In genomic region chr13:90769387-90769786, GRCh38 we compare ENCODE assay signal across 21 cellular contexts.
DNase-seq lines count a peak whose midpoint lies in the region; ATAC-seq and TF ChIP-seq lines count a peak whose summit lies in the region.
"Had no signal": no experiment of that assay in that cellular context is flagged by ENCODE, and none has a peak within 500 bp of the region (broad histone marks: within the 10 kb centered on the region; RNA-seq: fewer than 3 reads in every experiment).

No MANE protein-coding gene starts in this region.

- TF ChIP-seq CTCF in endodermal cell (conservative IDR thresholded peaks at IDR 0.05) (no peak), foreskin keratinocyte (conservative IDR thresholded peaks at IDR 0.05) (no peak)

- no peaks in the 10 kb centered on the region for H3K9me3 ChIP-seq in endodermal cell (ENCODE audit: control insufficient read depth, low read length)
- H3K9me3 ChIP-seq: A549; BLaER1 treated with 17β-estradiol and CSF1 and Interleukin-3, amounts not matched to agents 10 nM and 100 nM; Caco-2 had no signal

- in situ Hi-C loops in G401 (cut with HindIII; ENCODE audit: low sequenced_read_pairs) = no loop called here

- H3K36me3 ChIP-seq in endodermal cell (ENCODE audit: control insufficient read depth, insufficient read depth, low read length) = no peaks in the 10 kb centered on the region
- H3K36me3 ChIP-seq: BLaER1 treated with 17β-estradiol and CSF1 and Interleukin-3, amounts not matched to agents 10 nM and 100 nM had no signal

- no peak overlapping the region for H3K4me3 ChIP-seq in endodermal cell (ENCODE audit: low read length)
- H3K4me3 ChIP-seq: A549; BLaER1 treated with 17β-estradiol and CSF1 and Interleukin-3, amounts not matched to agents 10 nM and 100 nM; GM12878 had no signal

- H3K4me1 Mint-ChIP-seq in endodermal cell = peaks cover 47% of the 10 kb centered on the region
- H3K4me1 Mint-ChIP-seq: B cell had no signal

- H3K9me3 Mint-ChIP-seq in endodermal cell = no peaks in the 10 kb centered on the region

- peak overlapping the region; percentile 5 for H3K27ac Mint-ChIP-seq in endodermal cell
- H3K27ac Mint-ChIP-seq: B cell; CD4-positive, alpha-beta T cell; CD8-positive, alpha-beta T cell had no signal

- ATAC-seq in foreskin keratinocyte (no peak), GM21515 (IDR thresholded peaks at IDR 0.05; ENCODE audit: unreplicated experiment) (no peak), GM19035 (IDR thresholded peaks at IDR 0.05; ENCODE audit: unreplicated experiment) (no peak)
- ATAC-seq: A549; CD8-positive, alpha-beta T cell; GM12878 had no signal

- H3K4me3 Mint-ChIP-seq in endodermal cell = no peak overlapping the region
- H3K4me3 Mint-ChIP-seq: B cell; CD4-positive, alpha-beta T cell; CD8-positive, alpha-beta T cell had no signal

- H3K36me3 Mint-ChIP-seq in endodermal cell (ENCODE audit: low read depth) = no peaks in the 10 kb centered on the region
- H3K36me3 Mint-ChIP-seq: CD8-positive, alpha-beta T cell had no signal

- H3K27me3 Mint-ChIP-seq in endodermal cell (ENCODE audit: insufficient read depth) = no peaks in the 10 kb centered on the region
- H3K27me3 Mint-ChIP-seq: B cell; CD4-positive, alpha-beta T cell had no signal

- H3K9ac ChIP-seq in endodermal cell (ENCODE audit: extremely low read depth, low read length, poor library complexity, severe bottlenecking) = no peak overlapping the region
- H3K9ac ChIP-seq: BLaER1 treated with 17β-estradiol and CSF1 and Interleukin-3, amounts not matched to agents 10 nM and 100 nM had no signal

- H3K27me3 ChIP-seq in endodermal cell (ENCODE audit: control insufficient read depth, insufficient read depth, low read length, poor library complexity, severe bottlenecking) (no peaks in the 10 kb centered on the region), foreskin keratinocyte (no peaks in the 10 kb centered on the region)
- H3K27me3 ChIP-seq: BLaER1 treated with 17β-estradiol and CSF1 and Interleukin-3, amounts not matched to agents 10 nM and 100 nM had no signal

- DNase-seq in G401 (ENCODE audit: low spot score) = peak; percentile 20
- peak; percentile 29 for DNase-seq in SK-N-DZ (ENCODE audit: low spot score)
- DNase-seq in cerebellar cortex (ENCODE audit: low spot score) = peak; percentile 54
- no peak for DNase-seq in endodermal cell
- no peak for DNase-seq in foreskin keratinocyte
- no peak for DNase-seq in NCI-H2227 treated with DMSO at 0.1 percent for 48 hours (lab: John Stamatoyannopoulos, UW)
- DNase-seq: AML-193; Caco-2; Calu3; CD4-positive, alpha-beta T cell; CD8-positive, alpha-beta T cell; DMS79 treated with DMSO at 0.1 percent for 48 hours; GDM1 had no signal

- peaks cover 9% of the 10 kb centered on the region for H3K4me1 ChIP-seq in endodermal cell (ENCODE audit: control insufficient read depth, insufficient read depth, low read length)
- H3K4me1 ChIP-seq in foreskin keratinocyte = no peaks in the 10 kb centered on the region
- H3K4me1 ChIP-seq: A549, Caco-2 had no signal

- H3K27ac ChIP-seq in endodermal cell (ENCODE audit: low read depth, low read length) (no peak overlapping the region), foreskin keratinocyte (no peak overlapping the region)
- H3K27ac ChIP-seq: 22Rv1; A549; BLaER1 treated with 17β-estradiol and CSF1 and Interleukin-3, amounts not matched to agents 10 nM and 100 nM; C4-2B had no signal

- 68 to 80% methylated on average over 2 to 3 of the region's 3 CpGs for WGBS in endodermal cell (ENCODE audit: insufficient coverage in 1 of 2, insufficient read length in 1 of 2), 2 experiments

Comparison
In these comparisons a context has a peak if more than half of its experiments do, and no peak if none do; other contexts are left out.
1. DNase-seq: peak in G401 (single experiment), SK-N-DZ (single experiment) and cerebellar cortex (single experiment); none in endodermal cell (single experiment), foreskin keratinocyte (0 of 2) and NCI-H2227 treated with DMSO at 0.1 percent for 48 hours (single experiment).